19 cellular contexts compared by ENCODE assay signal in genomic region chr17:27423651-27424050, GRCh38.
"Had no signal": no experiment of that assay in that cellular context is flagged by ENCODE, and none has a peak within 500 bp of the region (broad histone marks: within the 10 kb centered on the region; RNA-seq: fewer than 3 reads in every experiment).

No MANE protein-coding gene starts in this region.

- H3K27ac ChIP-seq: ascending aorta, prostate gland, right atrium auricular region, suprapubic skin, vagina had no signal

- H3K27ac Mint-ChIP-seq: activated CD4-positive, alpha-beta T cell treated with anti-CD3 and anti-CD28 coated beads, Interleukin-2, amount 10 ng/mL, durations not matched to agents 7 days and 5 days; activated CD8-positive, alpha-beta T cell treated with anti-CD3 and anti-CD28 coated beads, Interleukin-2, amount 10 ng/mL, durations not matched to agents 7 days and 5 days; activated naive CD4-positive, alpha-beta T cell treated with anti-CD3 and anti-CD28 coated beads, Interleukin-2, amount 10 ng/mL, durations not matched to agents 7 days and 5 days; memory B cell had no signal

- H3K36me3 Mint-ChIP-seq: activated naive CD4-positive, alpha-beta T cell treated with anti-CD3 and anti-CD28 coated beads, Interleukin-2, amount 10 ng/mL, durations not matched to agents 7 days and 5 days; memory B cell; naive thymus-derived CD8-positive, alpha-beta T cell had no signal

- H3K4me3 Mint-ChIP-seq: activated CD4-positive, alpha-beta T cell treated with anti-CD3 and anti-CD28 coated beads, Interleukin-2, amount 10 ng/mL, durations not matched to agents 7 days and 5 days; activated CD8-positive, alpha-beta T cell treated with anti-CD3 and anti-CD28 coated beads, Interleukin-2, amount 10 ng/mL, durations not matched to agents 7 days and 5 days; activated naive CD4-positive, alpha-beta T cell treated with anti-CD3 and anti-CD28 coated beads, Interleukin-2, amount 10 ng/mL, durations not matched to agents 7 days and 5 days; activated T-cell treated with anti-CD3 and anti-CD28 coated beads, Interleukin-2, amount 50 U/mL, for 4 hours; memory B cell; naive thymus-derived CD8-positive, alpha-beta T cell; stimulated activated naive CD8-positive, alpha-beta T cell treated with anti-CD3 and anti-CD28 coated beads, Interleukin-15, amount 100 ng/mL, for 72 hours had no signal

- H3K4me3 ChIP-seq: ascending aorta, prostate gland, right atrium auricular region, suprapubic skin, vagina had no signal

- H3K27me3 Mint-ChIP-seq: stimulated activated naive CD8-positive, alpha-beta T cell treated with anti-CD3 and anti-CD28 coated beads, Interleukin-15, amount 100 ng/mL, for 72 hours had no signal

- H3K9me3 ChIP-seq: ascending aorta, prostate gland, right atrium auricular region, suprapubic skin, vagina had no signal

- H3K27me3 ChIP-seq: ascending aorta, right atrium auricular region, suprapubic skin, vagina had no signal

- H3K9me3 Mint-ChIP-seq: activated CD4-positive, alpha-beta T cell treated with anti-CD3 and anti-CD28 coated beads, Interleukin-2, amount 10 ng/mL, durations not matched to agents 7 days and 5 days; activated naive CD4-positive, alpha-beta T cell treated with anti-CD3 and anti-CD28 coated beads, Interleukin-2, amount 10 ng/mL, durations not matched to agents 7 days and 5 days; activated T-cell treated with anti-CD3 and anti-CD28 coated beads, Interleukin-2, amount 50 U/mL, for 4 hours; memory B cell; naive thymus-derived CD8-positive, alpha-beta T cell had no signal

- ATAC-seq: activated CD4-positive, CD25-positive, alpha-beta regulatory T cell treated with anti-CD3 and anti-CD28 coated beads, Interleukin-2, amount 50 U/mL, for 24 hours; activated CD8-positive, alpha-beta T cell treated with anti-CD3 and anti-CD28 coated beads, Interleukin-2, amount 10 ng/mL, durations not matched to agents 7 days and 5 days; activated T-cell treated with anti-CD3 and anti-CD28 coated beads, Interleukin-2, amount 50 U/mL, for 4 hours; naive thymus-derived CD8-positive, alpha-beta T cell; stimulated activated naive CD8-positive, alpha-beta T cell treated with anti-CD3 and anti-CD28 coated beads, Interleukin-15, amount 100 ng/mL, for 72 hours had no signal

- H3K4me1 Mint-ChIP-seq: activated CD4-positive, alpha-beta T cell treated with anti-CD3 and anti-CD28 coated beads, Interleukin-2, amount 10 ng/mL, durations not matched to agents 7 days and 5 days; activated naive CD4-positive, alpha-beta T cell treated with anti-CD3 and anti-CD28 coated beads, Interleukin-2, amount 10 ng/mL, durations not matched to agents 7 days and 5 days; memory B cell; naive thymus-derived CD8-positive, alpha-beta T cell had no signal

- H3K36me3 ChIP-seq: ascending aorta, prostate gland, right atrium auricular region, suprapubic skin, vagina had no signal

- H3K4me1 ChIP-seq: ascending aorta, prostate gland, right atrium auricular region, suprapubic skin, vagina had no signal

- DNase-seq: activated CD4-positive, alpha-beta T cell treated with anti-CD3 and anti-CD28 coated beads, Interleukin-2, amount 10 ng/mL, durations not matched to agents 7 days and 5 days; activated CD8-positive, alpha-beta T cell treated with anti-CD3 and anti-CD28 coated beads, Interleukin-2, amount 10 ng/mL, durations not matched to agents 7 days and 5 days; activated effector memory CD4-positive, alpha-beta T cell treated with Interleukin-2 at 50 U/mL for 16 hours; activated naive CD4-positive, alpha-beta T cell treated with anti-CD3 and anti-CD28 coated beads, Interleukin-2, amount 10 ng/mL, durations not matched to agents 7 days and 5 days; activated T-cell treated with anti-CD3 and anti-CD28 coated beads, Interleukin-2, amount 50 U/mL, for 4 hours; cerebellar nuclear complex; effector CD4-positive, alpha-beta T cell; naive thymus-derived CD8-positive, alpha-beta T cell; stimulated activated CD4-positive, alpha-beta T cell treated with anti-CD3 and anti-CD28 coated beads, Interleukin-2, amount 100 ng/mL, for 48 hours; stimulated activated naive CD8-positive, alpha-beta T cell treated with anti-CD3 and anti-CD28 coated beads, Interleukin-15, amount 100 ng/mL, for 72 hours; T-helper 9 cell; trophoblast cell had no signal
